Comparison of ENCODE assay signal across 1 cellular context in genomic region chr11:28736256-28736655, GRCh38.
TF ChIP-seq lines count a peak whose summit lies in the region.

No MANE protein-coding gene starts in this region.

TF ChIP-seq in HepG2, 621 proteins besides CTCF, POLR2A, EP300 and RAD21 (continued from another document):
- no peak for TF ChIP-seq HCFC1 (IDR thresholded peaks at IDR 0.05; ENCODE audit: low read depth, low read length)
- no peak for TF ChIP-seq ZBED4 (CRISPR knock-in tag; IDR thresholded peaks at IDR 0.05; ENCODE audit: borderline replicate concordance)
- TF ChIP-seq DMAP1 (CRISPR knock-in tag; IDR thresholded peaks at IDR 0.05): no peak
- no peak for TF ChIP-seq RBFOX2 (IDR thresholded peaks at IDR 0.05; ENCODE audit: low read depth, low read length)
- no peak for TF ChIP-seq ZEB1 (IDR thresholded peaks at IDR 0.05; ENCODE audit: insufficient replicate concordance, low read depth)
- TF ChIP-seq ZNF326 (CRISPR knock-in tag; IDR thresholded peaks at IDR 0.05; ENCODE audit: borderline replicate concordance): no peak
- no peak for TF ChIP-seq MTA1 (CRISPR knock-in tag; IDR thresholded peaks at IDR 0.05; ENCODE audit: borderline replicate concordance)
- TF ChIP-seq NR2F1 (CRISPR knock-in tag; IDR thresholded peaks at IDR 0.05): no peak
- TF ChIP-seq EEA1 (CRISPR knock-in tag; IDR thresholded peaks at IDR 0.05; ENCODE audit: borderline replicate concordance): no peak
